ENCODE assay signal across 15 cellular contexts in the genomic region with DNA sequence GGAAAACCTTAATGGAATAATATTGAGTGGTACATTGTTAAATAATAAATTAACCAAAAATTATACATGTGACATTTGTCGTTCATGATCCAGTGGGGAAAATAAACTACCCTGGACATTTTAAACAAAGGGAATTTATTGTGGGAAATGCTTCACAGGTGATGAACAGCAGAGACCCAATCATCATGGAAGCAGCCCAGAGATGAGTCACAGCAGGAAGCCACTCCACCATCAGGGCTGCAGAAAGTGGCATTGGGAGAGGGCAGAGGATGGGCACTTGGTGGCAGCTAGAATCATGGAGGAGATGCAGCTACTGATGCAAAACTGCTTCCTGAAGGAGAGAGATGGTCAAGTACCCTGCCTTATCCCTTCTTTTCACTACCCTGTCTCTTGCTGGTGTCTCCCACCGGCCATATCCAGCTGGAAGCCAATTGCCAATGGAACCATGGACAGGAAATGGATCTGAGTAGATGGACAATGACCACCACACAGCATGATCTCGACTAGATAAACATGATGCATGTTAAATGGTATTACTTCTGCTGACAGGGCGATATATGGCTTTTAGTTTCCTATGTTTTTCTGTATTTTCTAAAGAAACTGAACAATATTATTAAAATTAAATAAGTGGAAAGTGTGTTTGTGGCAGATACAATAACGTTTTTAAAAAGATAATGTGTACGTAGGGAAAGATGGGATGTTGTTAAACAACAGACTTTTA.
DNase-seq lines count a peak whose midpoint lies in the region; ATAC-seq and TF ChIP-seq lines count a peak whose summit lies in the region.
"Had no signal": no experiment of that assay in that cellular context is flagged by ENCODE, and none has a peak within 500 bp of the region (broad histone marks: within the 10 kb centered on the region; RNA-seq: fewer than 3 reads in every experiment).

No MANE protein-coding gene starts in this region.

- CTCF ChIA-PET in IMR-90 (lab: Yijun Ruan, JAX), result interaction anchor here (0.9 to 1.2 kb wide), 2 partner anchors 8 to 14 kb away, joined by 3 read pairs; no protein-coding TSS in a partner anchor

- H3K4me3 ChIP-seq in IMR-90 (ENCODE audit: insufficient read depth, low read depth, low read length) (no peak overlapping the region), brain microvascular endothelial cell (ENCODE audit: low read depth, low read length) (no peak overlapping the region)
- H3K4me3 ChIP-seq: dorsolateral prefrontal cortex, stomach, upper lobe of left lung had no signal

- TF ChIP-seq RAD21 in IMR-90 (IDR thresholded peaks at IDR 0.05; ENCODE audit: low read length), result no peak

- no peak overlapping the region for H3K23ac ChIP-seq in IMR-90 (ENCODE audit: low read depth, low read length)

- dilution Hi-C loops in IMR-90 (cut with HindIII; ENCODE audit: low sequenced_read_pairs, unreplicated experiment), result no loop called here

- no peak for TF ChIP-seq POLR2A in IMR-90 (IDR thresholded peaks at IDR 0.05; ENCODE audit: low read depth, low read length)

- H3K36me3 ChIP-seq in IMR-90 (ENCODE audit: control insufficient read depth, insufficient read depth, low read length) (no peaks in the 10 kb centered on the region), brain microvascular endothelial cell (replicated peaks) (no peaks in the 10 kb centered on the region)
- H3K36me3 ChIP-seq: stomach, upper lobe of left lung had no signal

- H4K5ac ChIP-seq in IMR-90 (ENCODE audit: low read depth, low read length), result no peak overlapping the region

- H2BK20ac ChIP-seq in IMR-90 (ENCODE audit: low read depth, low read length), result no peak overlapping the region

- H2BK15ac ChIP-seq in IMR-90 (ENCODE audit: low read depth, low read length), result no peak overlapping the region

- H2AFZ ChIP-seq in IMR-90 (replicated peaks; ENCODE audit: low read length, poor library complexity), result no peak overlapping the region

- H3K56ac ChIP-seq in IMR-90 (ENCODE audit: extremely low read depth, insufficient read depth, low read length), result no peak overlapping the region

- H4K20me1 ChIP-seq in IMR-90 (ENCODE audit: insufficient read depth, low read length), result no peaks in the 10 kb centered on the region

- H3K79me1 ChIP-seq in IMR-90 (ENCODE audit: low read depth in 1 of 2, low read length in 2 of 2), result no peaks in the 10 kb centered on the region

- no TSS peak for BruUV-seq in IMR-90 (replicated peaks; lab: Mats Ljungman, UMichigan)

- H3K18ac ChIP-seq in IMR-90 (ENCODE audit: low read depth, low read length), result no peak overlapping the region

- no peak overlapping the region for H2AK5ac ChIP-seq in IMR-90 (ENCODE audit: low read depth, low read length)

- no peaks in the 10 kb centered on the region for H3K9me1 ChIP-seq in IMR-90 (ENCODE audit: insufficient read depth, low read length)

- H3K9ac ChIP-seq in IMR-90 (ENCODE audit: low read depth, low read length), result no peak overlapping the region

- POLR2A ChIA-PET in IMR-90 (lab: Charles Lee; ENCODE audit: unreplicated experiment), result no interaction called here

- DNase-seq in Daoy (ENCODE audit: low read depth) (peak; percentile 46), IMR-90 (no peak), SK-MEL-5 (ENCODE audit: low read depth, low spot score) (peak; percentile 8), iris pigment epithelial cell (ENCODE audit: low read depth) (peak; percentile 7), NCI-H187 treated with DMSO at 0.1 percent for 48 hours (lab: John Stamatoyannopoulos, UW) (no peak), COLO829 (ENCODE audit: low spot score) (no peak), brain microvascular endothelial cell (no peak)
- DNase-seq in activated CD8-positive, alpha-beta memory T cell treated with anti-CD3 and anti-CD28 coated beads for 24 hours, result no peak
- DNase-seq: NCI-H2227 treated with DMSO at 0.1 percent for 48 hours, T-helper 17 cell had no signal

- H3K27ac ChIP-seq in IMR-90 (ENCODE audit: insufficient read depth, low read length), result no peak overlapping the region
- H3K27ac ChIP-seq in brain microvascular endothelial cell, result no peak overlapping the region
- H3K27ac ChIP-seq: dorsolateral prefrontal cortex, stomach, upper lobe of left lung, VCaP had no signal

- 100% methylated on average over 1 of the region's 6 CpGs; no CpG with 5 or more reads in 1 of the 2 experiments for WGBS in IMR-90 (ENCODE audit: extremely low coverage in 2 of 2, insufficient read length in 1 of 2), 2 experiments

- no peak overlapping the region for H4K8ac ChIP-seq in IMR-90 (ENCODE audit: low read depth in 2 of 2, low read length in 2 of 2)

- no peak overlapping the region for H3K14ac ChIP-seq in IMR-90 (replicated peaks; ENCODE audit: low read depth, low read length)

- intact Hi-C loops in IMR-90 (cut with micrococcal nuclease), result no loop called here

- no peak overlapping the region for H4K91ac ChIP-seq in IMR-90 (ENCODE audit: insufficient read depth, low read depth, low read length)

- H3K4ac ChIP-seq in IMR-90 (ENCODE audit: low read depth, low read length), result no peak overlapping the region

- H3K9me3 ChIP-seq in IMR-90 (ENCODE audit: control insufficient read depth, insufficient read depth, low read length), result no peaks in the 10 kb centered on the region
- H3K9me3 ChIP-seq: stomach, upper lobe of left lung had no signal

- H3K27me3 ChIP-seq in IMR-90 (ENCODE audit: control insufficient read depth, insufficient read depth, low read length) (peaks cover 1% of the 10 kb centered on the region; the same call in 1 of the 2 replicates), brain microvascular endothelial cell (replicated peaks) (no peaks in the 10 kb centered on the region)
- H3K27me3 ChIP-seq: upper lobe of left lung had no signal

- no peaks in the 10 kb centered on the region for H3K4me1 ChIP-seq in IMR-90 (ENCODE audit: control insufficient read depth, insufficient read depth, low read length)

- no peak for ATAC-seq in IMR-90 (ENCODE audit: low read depth)
- ATAC-seq: left colon had no signal

- no peak overlapping the region for H2BK5ac ChIP-seq in IMR-90 (ENCODE audit: low read depth, low read length, poor library complexity, severe bottlenecking)

- H2AK9ac ChIP-seq in IMR-90 (replicated peaks; ENCODE audit: low read depth, low read length, poor library complexity), result no peak overlapping the region

- in situ Hi-C loops in IMR-90 (cut with MboI; ENCODE audit: low sequenced_read_pairs) (no loop called here), SK-MEL-5 (cut with HindIII; ENCODE audit: low pct_unique_long_range_greater_than_20kb, low sequenced_read_pairs) (no loop called here), brain microvascular endothelial cell (cut with HindIII; ENCODE audit: low pct_ligation_motif_present, low sequenced_read_pairs) (no loop called here)

- no peak overlapping the region for H3K4me2 ChIP-seq in IMR-90 (ENCODE audit: low read depth, low read length)

- no peak overlapping the region for H2BK120ac ChIP-seq in IMR-90 (ENCODE audit: low read depth, low read length)

- TF ChIP-seq CTCF in IMR-90 (conservative IDR thresholded peaks at IDR 0.05; ENCODE audit: low read depth, low read length) (no peak), brain microvascular endothelial cell (IDR thresholded peaks at IDR 0.05; ENCODE audit: low read depth, low read length, missing control alignments) (no peak)

TF ChIP-seq in IMR-90, 13 proteins besides CTCF, POLR2A, EP300 and RAD21:
- TF ChIP-seq SMC3 (IDR thresholded peaks at IDR 0.05; ENCODE audit: low read depth, low read length) (no peak), MAFK (IDR thresholded peaks at IDR 0.05; ENCODE audit: low read depth, low read length) (peak; percentile 83)

Comparison
In these comparisons a context has a peak if more than half of its experiments do, and no peak if none do; other contexts are left out.
1. DNase-seq: peak in Daoy (single experiment), SK-MEL-5 (single experiment) and iris pigment epithelial cell (single experiment); none in IMR-90 (single experiment), activated CD8-positive, alpha-beta memory T cell treated with anti-CD3 and anti-CD28 coated beads for 24 hours (single experiment), NCI-H187 treated with DMSO at 0.1 percent for 48 hours (single experiment), COLO829 (single experiment) and brain microvascular endothelial cell (single experiment).